8 cellular contexts compared by ENCODE assay signal in genomic region chr13:106570354-106570822, GRCh38. TPM values are rescaled to one million over a fixed set of nuclear protein-coding genes. Genes with fewer than 3 reads are reported as not detected.
DNase-seq lines count a peak whose midpoint lies in the region; ATAC-seq and TF ChIP-seq lines count a peak whose summit lies in the region.

No MANE protein-coding gene starts in this region.

- no peaks in the 10 kb centered on the region for H3K27me3 Mint-ChIP-seq in activated naive CD4-positive, alpha-beta T cell treated with anti-CD3 and anti-CD28 coated beads, Interleukin-2, amount 50 U/mL, for 24 hours

- no peaks in the 10 kb centered on the region for H3K9me3 ChIP-seq in SK-N-SH
- H3K9me3 ChIP-seq in SU-DHL-6 (ENCODE audit: insufficient read depth, low read length): no peaks in the 10 kb centered on the region
- H3K9me3 ChIP-seq in iPS-18a (ENCODE audit: control insufficient read depth, low read depth, low read length): no peaks in the 10 kb centered on the region

- H3K4me1 Mint-ChIP-seq in activated naive CD4-positive, alpha-beta T cell treated with anti-CD3 and anti-CD28 coated beads, Interleukin-2, amount 50 U/mL, for 24 hours: peaks cover 34% of the 10 kb centered on the region

- no peak for TF ChIP-seq RAD21 in SK-N-SH (IDR thresholded peaks at IDR 0.05; ENCODE audit: low read length)

- peak overlapping the region; percentile 66 for H3K4me3 Mint-ChIP-seq in activated naive CD4-positive, alpha-beta T cell treated with anti-CD3 and anti-CD28 coated beads, Interleukin-2, amount 50 U/mL, for 24 hours

- H3K36me3 ChIP-seq in SK-N-SH (replicated peaks in 1 of 2; ENCODE audit: control insufficient read depth in 1 of 2, insufficient read depth in 2 of 2, low read length in 1 of 2): no peaks in the 10 kb centered on the region
- H3K36me3 ChIP-seq in SU-DHL-6 (ENCODE audit: low read length): no peaks in the 10 kb centered on the region
- no peaks in the 10 kb centered on the region for H3K36me3 ChIP-seq in iPS-18a (ENCODE audit: control insufficient read depth, low read depth, low read length)

- no peak overlapping the region for H3K27ac ChIP-seq in SK-N-SH (ENCODE audit: low read depth in 2 of 2, low read length in 1 of 2)
- H3K27ac ChIP-seq in SU-DHL-6 (ENCODE audit: low read depth, low read length): no peak overlapping the region
- no peak overlapping the region for H3K27ac ChIP-seq in iPS-18a (ENCODE audit: low read length)

- H2AFZ ChIP-seq in SK-N-SH (ENCODE audit: low read depth) (no peak overlapping the region), SU-DHL-6 (ENCODE audit: low read depth, low read length, severe bottlenecking) (no peak overlapping the region)

- no peaks in the 10 kb centered on the region for H3K9me2 ChIP-seq in SK-N-SH
- no peaks in the 10 kb centered on the region for H3K9me2 ChIP-seq in SU-DHL-6 (replicated peaks; ENCODE audit: insufficient read depth, low read length)

- DNase-seq in SK-N-SH: peak; percentile 32
- peak; percentile 65 for DNase-seq in stimulated activated CD4-positive, alpha-beta T cell treated with anti-CD3 and anti-CD28 coated beads, Interleukin-4, amount 100 ng/mL, for 1 hour
- DNase-seq in kidney glomerular epithelial cell (lab: John Stamatoyannopoulos, UW): no peak
- no peak for DNase-seq in DMS79 treated with DMSO at 0.1 percent for 48 hours (lab: John Stamatoyannopoulos, UW)

- H3K4me2 ChIP-seq in SK-N-SH: no peak overlapping the region
- H3K4me2 ChIP-seq in SU-DHL-6 (ENCODE audit: low read depth, low read length, poor library complexity, severe bottlenecking): peak overlapping the region; percentile 95

- H3K36me3 Mint-ChIP-seq in activated naive CD4-positive, alpha-beta T cell treated with anti-CD3 and anti-CD28 coated beads, Interleukin-2, amount 50 U/mL, for 24 hours: peaks cover 11% of the 10 kb centered on the region

- no peak for TF ChIP-seq EP300 in SK-N-SH (IDR thresholded peaks at IDR 0.05; ENCODE audit: borderline replicate concordance in 1 of 2, low read depth in 1 of 2, low read length in 1 of 2)

- CTCF ChIA-PET in SK-N-SH (lab: Yijun Ruan, JAX): interaction anchor here (0.8 kb wide), 1 partner anchor 34 kb away, joined by 3 read pairs; no protein-coding TSS in a partner anchor

- POLR2A ChIA-PET in SK-N-SH (lab: Yijun Ruan, JAX): no interaction called here

- H3K9me3 Mint-ChIP-seq in activated naive CD4-positive, alpha-beta T cell treated with anti-CD3 and anti-CD28 coated beads, Interleukin-2, amount 50 U/mL, for 24 hours: no peaks in the 10 kb centered on the region

- H4K20me1 ChIP-seq in SK-N-SH (ENCODE audit: insufficient read depth) (peaks cover 18% of the 10 kb centered on the region), SU-DHL-6 (ENCODE audit: low read depth, low read length) (peaks cover 14% of the 10 kb centered on the region)

- peak overlapping the region; percentile 66 for H3K27ac Mint-ChIP-seq in activated naive CD4-positive, alpha-beta T cell treated with anti-CD3 and anti-CD28 coated beads, Interleukin-2, amount 50 U/mL, for 24 hours

- ATAC-seq in SK-N-SH treated with all-trans-retinoic acid at 6 μM for 48 hours: no peak

- H3F3A ChIP-seq in SK-N-SH (replicated peaks; ENCODE audit: insufficient read depth) (no peaks in the 10 kb centered on the region), SU-DHL-6 (ENCODE audit: insufficient read depth) (no peaks in the 10 kb centered on the region)

- WGBS in SK-N-SH (ENCODE audit: low lambda C conversion rate): 69% methylated on average over 13 of the region's 13 CpGs

- H3K4me3 ChIP-seq in SK-N-SH (ENCODE audit: low read depth in 2 of 2, low read length in 1 of 2) (no peak overlapping the region), SU-DHL-6 (ENCODE audit: insufficient read depth, low read length, poor library complexity, severe bottlenecking) (peak overlapping the region; percentile 30), iPS-18a (ENCODE audit: low read length) (peak overlapping the region; percentile 29)

- no peak overlapping the region for H3K9ac ChIP-seq in SK-N-SH
- no peak overlapping the region for H3K9ac ChIP-seq in SU-DHL-6 (ENCODE audit: low read length)
- no peak overlapping the region for H3K9ac ChIP-seq in iPS-18a (ENCODE audit: low read length)

- H3K79me2 ChIP-seq in SK-N-SH (ENCODE audit: insufficient read depth): peaks cover 25% of the 10 kb centered on the region
- H3K79me2 ChIP-seq in SU-DHL-6 (ENCODE audit: insufficient read depth, low read length): peaks cover 29% of the 10 kb centered on the region

- H3K4me1 ChIP-seq in SK-N-SH (ENCODE audit: control insufficient read depth in 1 of 2, insufficient read depth in 2 of 2, low read depth in 1 of 2, low read length in 1 of 2) (peaks cover 3 to 9% of the 10 kb centered on the region in 2 experiments; a peak in 3 of 4 replicates), iPS-18a (ENCODE audit: control insufficient read depth, low read depth, low read length) (peaks cover 18% of the 10 kb centered on the region)

- TF ChIP-seq CTCF in SK-N-SH (IDR thresholded peaks at IDR 0.05) (no peak), SU-DHL-6 (IDR thresholded peaks at IDR 0.05; ENCODE audit: insufficient read depth, low read length, poor library complexity, severe bottlenecking) (no peak)

- H3K27me3 ChIP-seq in SK-N-SH (ENCODE audit: insufficient read depth): no peaks in the 10 kb centered on the region
- no peaks in the 10 kb centered on the region for H3K27me3 ChIP-seq in SU-DHL-6 (ENCODE audit: low read length)
- no peaks in the 10 kb centered on the region for H3K27me3 ChIP-seq in iPS-18a (ENCODE audit: control insufficient read depth, insufficient read depth, low read length)

TF ChIP-seq in SK-N-SH, 30 proteins besides CTCF, POLR2A, EP300 and RAD21 (continues in another document):
- TF ChIP-seq, protein P1, sequence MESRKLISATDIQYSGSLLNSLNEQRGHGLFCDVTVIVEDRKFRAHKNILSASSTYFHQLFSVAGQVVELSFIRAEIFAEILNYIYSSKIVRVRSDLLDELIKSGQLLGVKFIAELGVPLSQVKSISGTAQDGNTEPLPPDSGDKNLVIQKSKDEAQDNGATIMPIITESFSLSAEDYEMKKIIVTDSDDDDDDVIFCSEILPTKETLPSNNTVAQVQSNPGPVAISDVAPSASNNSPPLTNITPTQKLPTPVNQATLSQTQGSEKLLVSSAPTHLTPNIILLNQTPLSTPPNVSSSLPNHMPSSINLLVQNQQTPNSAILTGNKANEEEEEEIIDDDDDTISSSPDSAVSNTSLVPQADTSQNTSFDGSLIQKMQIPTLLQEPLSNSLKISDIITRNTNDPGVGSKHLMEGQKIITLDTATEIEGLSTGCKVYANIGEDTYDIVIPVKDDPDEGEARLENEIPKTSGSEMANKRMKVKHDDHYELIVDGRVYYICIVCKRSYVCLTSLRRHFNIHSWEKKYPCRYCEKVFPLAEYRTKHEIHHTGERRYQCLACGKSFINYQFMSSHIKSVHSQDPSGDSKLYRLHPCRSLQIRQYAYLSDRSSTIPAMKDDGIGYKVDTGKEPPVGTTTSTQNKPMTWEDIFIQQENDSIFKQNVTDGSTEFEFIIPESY (IDR thresholded peaks at IDR 0.05; ENCODE audit: borderline replicate concordance, low read depth): no peak

TF ChIP-seq in SK-N-SH treated with all-trans-retinoic acid at 6 μM for 48 hours, 23 proteins besides CTCF, POLR2A, EP300 and RAD21 (continues in another document):
- TF ChIP-seq ZNF8 (CRISPR knock-in tag; IDR thresholded peaks at IDR 0.05) (no peak), CSDC2 (CRISPR knock-in tag; IDR thresholded peaks at IDR 0.05) (no peak), SNAI2 (CRISPR knock-in tag; IDR thresholded peaks at IDR 0.05) (no peak), ZFP30 (CRISPR knock-in tag; IDR thresholded peaks at IDR 0.05) (no peak), RARB (CRISPR knock-in tag; IDR thresholded peaks at IDR 0.05) (no peak), ZNF70 (CRISPR knock-in tag; IDR thresholded peaks at IDR 0.05) (no peak), PATZ1 (CRISPR knock-in tag; IDR thresholded peaks at IDR 0.05; ENCODE audit: borderline replicate concordance) (no peak), ISL1 (CRISPR knock-in tag; IDR thresholded peaks at IDR 0.05) (no peak), ESRRG (CRISPR knock-in tag; IDR thresholded peaks at IDR 0.05) (no peak), ZNF565 (CRISPR knock-in tag; conservative IDR thresholded peaks at IDR 0.05; ENCODE audit: low read depth) (no peak)
- TF ChIP-seq, protein P2, sequence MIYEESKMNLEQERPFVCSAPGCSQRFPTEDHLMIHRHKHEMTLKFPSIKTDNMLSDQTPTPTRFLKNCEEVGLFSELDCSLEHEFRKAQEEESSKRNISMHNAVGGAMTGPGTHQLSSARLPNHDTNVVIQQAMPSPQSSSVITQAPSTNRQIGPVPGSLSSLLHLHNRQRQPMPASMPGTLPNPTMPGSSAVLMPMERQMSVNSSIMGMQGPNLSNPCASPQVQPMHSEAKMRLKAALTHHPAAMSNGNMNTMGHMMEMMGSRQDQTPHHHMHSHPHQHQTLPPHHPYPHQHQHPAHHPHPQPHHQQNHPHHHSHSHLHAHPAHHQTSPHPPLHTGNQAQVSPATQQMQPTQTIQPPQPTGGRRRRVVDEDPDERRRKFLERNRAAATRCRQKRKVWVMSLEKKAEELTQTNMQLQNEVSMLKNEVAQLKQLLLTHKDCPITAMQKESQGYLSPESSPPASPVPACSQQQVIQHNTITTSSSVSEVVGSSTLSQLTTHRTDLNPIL (CRISPR knock-in tag; IDR thresholded peaks at IDR 0.05; ENCODE audit: low read depth): no peak

RNA-seq across cellular contexts. Expression of gene ARGLU1, which starts 2.5 kb away (rescaled TPM):
- polyA plus RNA-seq in SK-N-SH (2012; rRNA removed): 101 and 124 TPM in 2 replicates
- 44.7 and 72.0 TPM in 2 replicates for polyA plus RNA-seq in SK-N-SH (2012; cell fraction: cytosol; rRNA removed)
- 644 and 785 TPM in 2 replicates for polyA plus RNA-seq in SK-N-SH (2012; cell fraction: nucleus; rRNA removed)

RNA-seq across cellular contexts. Expression of gene EFNB2, which starts 34.9 kb away (rescaled TPM):
- 2.8 and 3.0 TPM in 2 replicates for polyA plus RNA-seq in SK-N-SH (2012; rRNA removed)
- 3.7 and 4.4 TPM in 2 replicates for polyA plus RNA-seq in SK-N-SH (2012; cell fraction: cytosol; rRNA removed)
- 2.7 and 3.6 TPM in 2 replicates for polyA plus RNA-seq in SK-N-SH (2012; cell fraction: nucleus; rRNA removed)

Comparison
In these comparisons a context has a peak if more than half of its experiments do, and no peak if none do; other contexts are left out.
1. DNase-seq: peak in SK-N-SH (single experiment) and stimulated activated CD4-positive, alpha-beta T cell treated with anti-CD3 and anti-CD28 coated beads, Interleukin-4, amount 100 ng/mL, for 1 hour (single experiment); none in kidney glomerular epithelial cell (single experiment) and DMS79 treated with DMSO at 0.1 percent for 48 hours (single experiment).
2. H3K4me3 ChIP-seq: peak in SU-DHL-6 (single experiment) and iPS-18a (single experiment); none in SK-N-SH (0 of 2).